Comparison of ENCODE assay signal across 20 cellular contexts in genomic region chr2:210199854-210200253, GRCh38. TPM values are rescaled to one million over a fixed set of nuclear protein-coding genes. Genes with fewer than 3 reads are reported as not detected.
"Had no signal": no experiment of that assay in that cellular context is flagged by ENCODE, and none has a peak within 500 bp of the region (broad histone marks: within the 10 kb centered on the region; RNA-seq: fewer than 3 reads in every experiment).

No MANE protein-coding gene starts in this region.

- DNase-seq: activated CD8-positive, alpha-beta memory T cell treated with anti-CD3 and anti-CD28 coated beads, Interleukin-2, amount 10 ng/mL, durations not matched to agents 7 days and 5 days; activated CD8-positive, alpha-beta T cell treated with anti-CD3 and anti-CD28 coated beads for 36 hours; activated gamma-delta T cell treated with Interleukin-2 at 50 U/mL for 16 hours; aorta; brain microvascular endothelial cell; effector CD4-positive, alpha-beta T cell; heart right ventricle; islet precursor cell; left cardiac atrium; retina; sigmoid colon; stimulated activated CD4-positive, alpha-beta T cell treated with anti-CD3 and anti-CD28 coated beads, Interleukin-15, amount 100 ng/mL, for 24 hours; stimulated activated CD8-positive, alpha-beta memory T cell treated with anti-CD3 and anti-CD28 coated beads, Interleukin-4, amount 100 ng/mL, for 48 hours; stimulated activated naive B cell treated with anti-CD40 and anti-IgM and Interleukin-4, amounts not matched to agents 10 μg/mL and 1 μg/mL and 100 μg/mL, for 72 hours; testis had no signal

- H3K27me3 ChIP-seq: brain microvascular endothelial cell, sigmoid colon, testis, upper lobe of left lung had no signal

- H3K36me3 ChIP-seq: brain microvascular endothelial cell, heart right ventricle, sigmoid colon, upper lobe of left lung had no signal

- H3K9me3 ChIP-seq: heart right ventricle, sigmoid colon, testis, upper lobe of left lung had no signal

- ATAC-seq: activated CD4-positive, CD25-positive, alpha-beta regulatory T cell treated with anti-CD3 and anti-CD28 coated beads, Interleukin-2, amount 50 U/mL, for 24 hours; activated CD8-positive, alpha-beta T cell treated with anti-CD3 and anti-CD28 coated beads for 36 hours; heart right ventricle; left cardiac atrium; stimulated activated naive B cell treated with anti-CD40 and anti-IgM and Interleukin-4, amounts not matched to agents 10 μg/mL and 1 μg/mL and 100 μg/mL, for 72 hours had no signal

- H3K4me3 ChIP-seq: heart right ventricle, sigmoid colon, smooth muscle cell, testis, upper lobe of left lung had no signal

- H3K4me1 ChIP-seq: testis had no signal

- H3K27ac ChIP-seq: brain microvascular endothelial cell, heart right ventricle, sigmoid colon, testis, VCaP had no signal

- H3K4me2 ChIP-seq: smooth muscle cell had no signal

RNA-seq across cellular contexts. Expression of gene ACADL, which starts 25.4 kb away (rescaled TPM):
- polyA plus RNA-seq: neural cell had no signal
